In the genomic region with DNA sequence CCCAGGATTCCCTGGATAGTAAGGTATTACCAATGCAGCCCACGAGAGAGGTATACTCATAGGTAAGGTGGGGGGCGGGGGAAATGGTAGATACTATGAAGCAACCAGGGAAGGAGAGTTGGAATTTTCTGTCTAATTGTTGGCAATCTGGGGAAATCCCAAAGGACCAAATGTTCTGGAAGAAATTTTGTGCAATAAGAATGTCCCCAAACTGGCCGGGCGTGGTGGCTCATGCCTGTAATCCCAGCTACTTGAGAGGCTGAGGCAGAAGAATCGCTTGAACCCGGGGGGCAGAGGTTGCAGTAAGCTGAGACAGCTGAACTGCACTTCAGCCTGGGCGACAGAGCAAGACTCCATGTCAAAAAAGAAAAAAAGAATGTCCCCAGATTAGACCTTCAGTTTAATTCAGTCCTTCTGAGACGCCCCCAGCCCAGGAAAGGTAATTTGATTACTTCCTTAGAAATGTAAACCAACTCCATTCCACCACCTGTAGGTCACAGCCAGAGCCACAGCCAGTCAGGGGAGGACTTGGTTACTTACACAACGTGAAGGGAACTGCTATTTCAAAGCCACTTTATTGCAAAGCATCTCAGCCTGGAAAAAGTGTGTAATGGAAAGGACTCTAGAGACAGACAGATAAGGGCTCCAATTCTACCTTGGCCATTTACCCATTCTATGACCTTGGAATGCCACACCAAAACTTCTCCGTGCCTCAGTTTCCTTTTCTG, we compare ENCODE assay signal across 21 cellular contexts. TPM values are rescaled to one million over a fixed set of nuclear protein-coding genes. Genes with fewer than 3 reads are reported as not detected.
DNase-seq lines count a peak whose midpoint lies in the region; ATAC-seq, FAIRE-seq and TF ChIP-seq lines count a peak whose summit lies in the region.
"Had no signal": no experiment of that assay in that cellular context is flagged by ENCODE, and none has a peak within 500 bp of the region (broad histone marks: within the 10 kb centered on the region; RNA-seq: fewer than 3 reads in every experiment).

No MANE protein-coding gene starts in this region.

- peak overlapping the region; percentile 17 to 38; a peak in 1 of 4 replicates for H3K4me2 ChIP-seq in H1 (ENCODE audit: insufficient read depth in 1 of 2, low read depth in 2 of 2, low read length in 2 of 2)

- H3K27me3 ChIP-seq in H1 (replicated peaks in 1 of 4; ENCODE audit: control insufficient read depth in 3 of 4, extremely low read depth in 1 of 4, insufficient read depth in 3 of 4, low read length in 3 of 4) (no peaks in the 10 kb centered on the region), aorta (ENCODE audit: control insufficient read depth in 1 of 2, insufficient read depth in 2 of 2, low read length in 1 of 2) (no peaks in the 10 kb centered on the region)
- H3K27me3 ChIP-seq: left lung, SJCRH30 had no signal

- no peaks in the 10 kb centered on the region for H3K79me2 ChIP-seq in H1 (ENCODE audit: control insufficient read depth in 1 of 2, insufficient read depth in 2 of 2, low read length in 2 of 2)

- TF ChIP-seq POLR2A in H1 (IDR thresholded peaks at IDR 0.05; ENCODE audit: control extremely low read depth in 1 of 2, low read depth in 2 of 2, low read length in 2 of 2) = no peak

- no peaks in the 10 kb centered on the region for H3K36me3 ChIP-seq in H1 (ENCODE audit: control insufficient read depth in 2 of 4, insufficient read depth in 4 of 4, low read length in 3 of 4)
- H3K36me3 ChIP-seq in aorta (ENCODE audit: control insufficient read depth in 1 of 2, insufficient read depth in 2 of 2, low read length in 1 of 2) = no peaks in the 10 kb centered on the region
- H3K36me3 ChIP-seq: left lung, SJCRH30 had no signal

- POLR2A ChIA-PET in H1 (lab: Charles Lee; ENCODE audit: partially characterized antibody) = no interaction called here

- no peak overlapping the region for H3K14ac ChIP-seq in H1 (ENCODE audit: insufficient read length)

- H3K23ac ChIP-seq in H1 (ENCODE audit: insufficient read length) = no peak overlapping the region

- no peak overlapping the region for H2AK5ac ChIP-seq in H1 (ENCODE audit: low read depth, low read length)

- H2AFZ ChIP-seq in H1 (ENCODE audit: low read length) = no peak overlapping the region

- H3K9ac ChIP-seq in H1 (replicated peaks in 1 of 4; ENCODE audit: extremely low read depth in 1 of 4, low read depth in 3 of 4, low read length in 3 of 4) = no peak overlapping the region

- peaks cover 0 to 12% (median 9%) of the 10 kb centered on the region in 4 experiments; a peak in 5 of 7 replicates for H3K4me1 ChIP-seq in H1 (replicated peaks in 1 of 4; ENCODE audit: control insufficient read depth in 3 of 4, insufficient read depth in 4 of 4, low read length in 3 of 4)
- no peaks in the 10 kb centered on the region for H3K4me1 ChIP-seq in aorta (ENCODE audit: control insufficient read depth in 1 of 2, insufficient read depth in 2 of 2, low read length in 2 of 2)
- H3K4me1 ChIP-seq: SJCRH30 had no signal

- H2BK15ac ChIP-seq in H1 (ENCODE audit: low read length) = no peak overlapping the region

- no peak overlapping the region for H3K4me3 ChIP-seq in H1 (ENCODE audit: extremely low read depth in 1 of 4, insufficient read depth in 2 of 4, low read depth in 3 of 4, low read length in 4 of 4)
- H3K4me3 ChIP-seq in aorta (ENCODE audit: low read length in 2 of 2) = no peak overlapping the region
- H3K4me3 ChIP-seq: left lung, SJCRH30 had no signal

- no peak overlapping the region; the same call in 1 of the 2 replicates for H2BK12ac ChIP-seq in H1 (ENCODE audit: low read depth, low read length)

- intact Hi-C loops in aorta (cut with DNase I) = no loop called here

- peak in 2 of 3 experiments; percentile 34 to 55; a peak in 3 of 4 replicates for TF ChIP-seq CTCF in H1 (IDR thresholded peaks at IDR 0.05; ENCODE audit: control extremely low read depth in 1 of 3, insufficient read depth in 1 of 3, low read depth in 1 of 3, low read length in 3 of 3)

- H3K4ac ChIP-seq in H1 (replicated peaks; ENCODE audit: insufficient read length, low read depth, low read length) = no peak overlapping the region

- H3K18ac ChIP-seq in H1 (ENCODE audit: extremely low read depth, low read length) = peak overlapping the region; percentile 43; the same call in 1 of the 2 replicates

- ATAC-seq in aorta (ENCODE audit: low FRiP score) = peak; percentile 74
- ATAC-seq in GM21619 (IDR thresholded peaks at IDR 0.05; ENCODE audit: unreplicated experiment) = no peak
- ATAC-seq in HG03354 (IDR thresholded peaks at IDR 0.05; ENCODE audit: poor library complexity, severe bottlenecking, unreplicated experiment) = no peak
- ATAC-seq: activated T-cell treated with anti-CD3 and anti-CD28 coated beads, Interleukin-2, amount 50 U/mL, for 4 hours; CD8-positive, alpha-beta T cell; left lung had no signal

- H2BK5ac ChIP-seq in H1 (ENCODE audit: low read depth, low read length) = no peak overlapping the region

- no peak overlapping the region for H3K56ac ChIP-seq in H1 (replicated peaks; ENCODE audit: insufficient read length, low read depth, low read length)

- H3K27ac ChIP-seq in H1 (ENCODE audit: low read depth, low read length) = no peak overlapping the region
- H3K27ac ChIP-seq in aorta (ENCODE audit: low read depth in 1 of 2, low read length in 2 of 2) = no peak overlapping the region
- H3K27ac ChIP-seq: left lung, SJCRH30 had no signal

- DNase-seq in SIG-M5 treated with dmso at 0.1 percent for 504 hours (lab: John Stamatoyannopoulos, UW; ENCODE audit: unreplicated experiment) (peak; percentile 28), SIG-M5 (lab: John Stamatoyannopoulos, UW) (no peak), H1 (ENCODE audit: low read depth in 1 of 2, low spot score in 2 of 2) (peak in 1 of 2 experiments; percentile 39), iPS DF 4.7 (ENCODE audit: extremely low read depth, low spot score) (peak; percentile 16), aorta (no peak), NCI-H146 (lab: John Stamatoyannopoulos, UW) (no peak)
- DNase-seq: activated CD4-positive, alpha-beta T cell treated with anti-CD3 and anti-CD28 coated beads, Interleukin-2, amount 10 ng/mL, durations not matched to agents 7 days and 5 days; activated naive CD8-positive, alpha-beta T cell treated with anti-CD3 and anti-CD28 coated beads, Interleukin-2, amount 10 ng/mL, durations not matched to agents 7 days and 5 days; activated T-cell treated with anti-CD3 and anti-CD28 coated beads, Interleukin-2, amount 50 U/mL, for 4 hours; CD8-positive, alpha-beta T cell; central memory CD4-positive, alpha-beta T cell; glutamatergic neuron; left lung; naive B cell; NCI-H2171; NK-92 treated with Interleukin-12 subunit alpha and Interleukin-12 subunit beta, amount 100 ng/mL, for 24 hours; SJCRH30 had no signal

- CTCF ChIA-PET in H1 (lab: Charles Lee; ENCODE audit: partially characterized antibody) = interaction anchor here (1.7 kb wide), 1 partner anchor 66 kb away, joined by 3 read pairs; no protein-coding TSS in a partner anchor

- peak; percentile 91 for FAIRE-seq in H1 (lab: Jason Lieb, UNC)
- FAIRE-seq: GM12891, HTR-8/SVneo had no signal

- H2BK120ac ChIP-seq in H1 (replicated peaks; ENCODE audit: low read depth, low read length) = no peak overlapping the region

- no peak overlapping the region for H4K5ac ChIP-seq in H1 (ENCODE audit: insufficient read length, low read depth, low read length)

- TF ChIP-seq RAD21 in H1 (IDR thresholded peaks at IDR 0.05 in 1 of 2, conservative IDR thresholded peaks at IDR 0.05 in 1 of 2; ENCODE audit: low read depth in 2 of 2, low read length in 2 of 2) = peak; percentile 37 to 48

- H3K79me1 ChIP-seq in H1 (ENCODE audit: low read depth, low read length) = no peaks in the 10 kb centered on the region

- WGBS in H1 (ENCODE audit: extremely low coverage in 1 of 2, insufficient coverage in 1 of 2, insufficient read length in 1 of 2, insufficient replicate concordance in 2 of 2, low coverage in 1 of 2, low lambda C conversion rate in 2 of 2, missing lambda C conversion rate in 1 of 2), 2 experiments = 59% methylated on average over 10 of the region's 10 CpGs; no CpG with 5 or more reads in 1 of the 2 experiments
- WGBS in aorta, 2 donors = 66 to 72% methylated on average over 10 of the region's 10 CpGs

- H3K9me3 ChIP-seq in H1 (ENCODE audit: insufficient read depth in 2 of 2, low read depth in 1 of 2, low read length in 1 of 2) = no peaks in the 10 kb centered on the region
- no peaks in the 10 kb centered on the region for H3K9me3 ChIP-seq in aorta (ENCODE audit: control insufficient read depth, low read length)
- H3K9me3 ChIP-seq: left lung, SJCRH30 had no signal

- H2BK20ac ChIP-seq in H1 (ENCODE audit: low read length) = no peak overlapping the region

- no peak overlapping the region for H4K91ac ChIP-seq in H1 (replicated peaks; ENCODE audit: insufficient read length, low read length)

- H4K20me1 ChIP-seq in H1 (replicated peaks in 1 of 2; ENCODE audit: control insufficient read depth in 1 of 2, insufficient read depth in 2 of 2, low read length in 2 of 2) = no peaks in the 10 kb centered on the region

- no peak for TF ChIP-seq EP300 in H1 (IDR thresholded peaks at IDR 0.05; ENCODE audit: borderline replicate concordance in 1 of 2, low read depth in 2 of 2, low read length in 2 of 2)

- H3K23me2 ChIP-seq in H1 (ENCODE audit: low read depth, low read length) = no peaks in the 10 kb centered on the region

- H4K8ac ChIP-seq in H1 (ENCODE audit: extremely low read depth, insufficient read depth, low read length) = no peak overlapping the region

TF ChIP-seq in H1, 55 proteins besides CTCF, POLR2A, EP300 and RAD21:
- TF ChIP-seq ASH2L (IDR thresholded peaks at IDR 0.05; ENCODE audit: low read length) (peak; percentile 30), TBP (IDR thresholded peaks at IDR 0.05; ENCODE audit: low read depth, low read length) (no peak), TAF1 (IDR thresholded peaks at IDR 0.05; ENCODE audit: low read depth, low read length) (no peak), SRF (IDR thresholded peaks at IDR 0.05; ENCODE audit: low read depth, low read length) (no peak)
TF ChIP-seq in H1: peak in this region for 1.

RNA-seq across cellular contexts. Expression of gene KLF4, which starts 50.0 kb away (rescaled TPM):
- 2.8 and 3.1 TPM in 2 replicates for total RNA-seq in H1 (2021; fragmentation: NEBNext Ultra II Directional; extraction: Animal tissue kit (Norgen Biotek cat#: 25700))
- polyA plus RNA-seq in H1 (2011; rRNA removed) (0.77 and 1.9 TPM in 2 replicates), aorta (10 to 100 TPM; 39.7 to 40.6 TPM)
- 0.92 TPM for polyA plus RNA-seq in H1 (2011; cell fraction: cytosol; rRNA removed)
- 2.5 TPM for polyA plus RNA-seq in H1 (2011; cell fraction: nucleus; rRNA removed)
- polyA plus RNA-seq in H1 (2012, experiment 1 of 2) = 0.90 to 1.6 TPM (median 1.3 TPM) in 4 replicates
- 0.67 TPM for polyA plus RNA-seq in H1 (2012, experiment 2 of 2)
- 1.4 TPM for polyA plus RNA-seq in H1 (2013, experiment 1 of 2)
- 1.5 TPM for polyA plus RNA-seq in H1 (2013, experiment 2 of 2)
- polyA minus RNA-seq in H1 (2011; rRNA and poly(A)+ RNA removed) = 0.63 and 1.0 TPM in 2 replicates
- 1.2 TPM for polyA minus RNA-seq in H1 (2011; cell fraction: cytosol; rRNA and poly(A)+ RNA removed)
- polyA minus RNA-seq in H1 (2011; cell fraction: nucleus; rRNA and poly(A)+ RNA removed) = 6.7 TPM
- 100 to 1,000 TPM in 1 of 2 donors, 10 to 100 TPM in 1; 87.8 to 202 TPM for total RNA-seq in aorta

Comparison
In these comparisons a context has a peak if more than half of its experiments do, and no peak if none do; other contexts are left out.
1. DNase-seq: peak in SIG-M5 treated with dmso at 0.1 percent for 504 hours (single experiment) and iPS DF 4.7 (single experiment); none in SIG-M5 (single experiment), aorta (0 of 2) and NCI-H146 (single experiment).
2. RNA of gene KLF4, which starts 50.0 kb away (total RNA-seq): 87.8 to 202 TPM in aorta; 2.8 to 3.1 TPM in H1; every median in the first group is over 10 times any median in the second.